In the genomic region with DNA sequence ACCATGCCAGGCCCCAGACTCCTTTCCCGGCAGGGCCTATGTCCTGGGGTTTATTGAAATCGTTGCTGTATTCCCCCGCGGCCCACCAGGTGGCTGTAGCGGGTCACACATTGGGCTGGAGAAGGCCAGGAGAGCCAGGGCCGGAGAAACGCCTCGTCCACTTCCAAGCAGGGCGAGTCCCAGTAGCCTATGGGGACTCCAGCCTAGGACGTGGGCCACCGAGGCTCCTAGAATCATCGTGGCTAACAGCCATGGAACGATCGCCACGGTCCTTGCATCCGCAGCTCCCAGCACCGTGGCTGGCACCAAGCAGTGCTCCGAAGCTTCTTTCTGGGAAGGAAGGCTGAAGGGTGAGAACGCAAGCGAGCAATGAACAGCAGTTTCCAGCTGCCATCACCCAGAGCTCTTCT, we compare ENCODE assay signal across 10 cellular contexts.
DNase-seq lines count a peak whose midpoint lies in the region; ATAC-seq and TF ChIP-seq lines count a peak whose summit lies in the region.
"Had no signal": no experiment of that assay in that cellular context is flagged by ENCODE, and none has a peak within 500 bp of the region (broad histone marks: within the 10 kb centered on the region; RNA-seq: fewer than 3 reads in every experiment).

No MANE protein-coding gene starts in this region.

- H3K4me3 ChIP-seq in A673 (ENCODE audit: low read depth, low read length, poor library complexity, severe bottlenecking): no peak overlapping the region
- peak overlapping the region; percentile 68 for H3K4me3 ChIP-seq in GM23248
- peak overlapping the region in 2 of 4 donors; percentile 16 to 20 for H3K4me3 ChIP-seq in sigmoid colon

- H4K20me1 ChIP-seq in GM23248 (ENCODE audit: insufficient read depth): no peaks in the 10 kb centered on the region

- H3K36me3 Mint-ChIP-seq in WTC11: 0 out of 2 replicates have a peak, but pooled peaks cover 2% of the 10 kb centered on the region
- no peaks in the 10 kb centered on the region for H3K36me3 Mint-ChIP-seq in T-cell
- H3K36me3 Mint-ChIP-seq: activated naive CD8-positive, alpha-beta T cell had no signal

- no peak overlapping the region for H3K4me3 Mint-ChIP-seq in WTC11
- no peak overlapping the region for H3K4me3 Mint-ChIP-seq in T-cell
- H3K4me3 Mint-ChIP-seq: activated naive CD8-positive, alpha-beta T cell; stimulated activated naive CD8-positive, alpha-beta T cell treated with anti-CD3 and anti-CD28 coated beads, Interleukin-15, Interleukin-2, amounts not matched to agents 100 ng/mL and 50 ng/mL, for 24 hours had no signal

- H3K27me3 ChIP-seq in A673 (replicated peaks; ENCODE audit: insufficient read depth, low read depth, low read length, poor library complexity) (no peaks in the 10 kb centered on the region), GM23248 (replicated peaks; ENCODE audit: insufficient read depth) (0 out of 2 replicates have a peak, but pooled peaks cover 4% of the 10 kb centered on the region), sigmoid colon (no peaks in the 10 kb centered on the region)

- H3K79me2 ChIP-seq in GM23248 (ENCODE audit: insufficient read depth): no peaks in the 10 kb centered on the region

- no peaks in the 10 kb centered on the region for H3F3A ChIP-seq in GM23248 (ENCODE audit: insufficient read depth)

- peak; percentile 54 for TF ChIP-seq CTCF in A673 (conservative IDR thresholded peaks at IDR 0.05; ENCODE audit: low read depth, low read length)
- peak; percentile 53 for TF ChIP-seq CTCF in WTC11 (IDR thresholded peaks at IDR 0.05)
- TF ChIP-seq CTCF in sigmoid colon (IDR thresholded peaks at IDR 0.05): peak; percentile 5 to 65 (median 39)

- CTCF ChIA-PET in A673 (lab: Charles Lee) (no interaction called here), WTC11 (lab: Charles Lee) (interaction anchor here (0.6 to 1.8 kb wide), 8 partner anchors 10 to 519 kb away, joined by 3 to 15 read pairs (median 4); no protein-coding TSS in a partner anchor), T-cell (lab: Charles Lee) (interaction anchor here in 1 of 2 donors (0.7 to 1.1 kb wide), 2 partner anchors 9 to 377 kb away, joined by 5 to 6 read pairs; partner anchors contain the start of gene FXN)

- no peaks in the 10 kb centered on the region for H3K36me3 ChIP-seq in A673 (ENCODE audit: insufficient read depth, low read length, poor library complexity, severe bottlenecking)
- no peaks in the 10 kb centered on the region for H3K36me3 ChIP-seq in GM23248 (ENCODE audit: low read depth)
- no peaks in the 10 kb centered on the region for H3K36me3 ChIP-seq in sigmoid colon

- ATAC-seq in WTC11 (peak; percentile 97), left ventricle myocardium superior (peak; percentile 97), HG03196 (IDR thresholded peaks at IDR 0.05; ENCODE audit: unreplicated experiment) (no peak), T-cell (replicated peaks in 1 of 4) (no peak)

- peak overlapping the region; percentile 92 for H3K4me2 ChIP-seq in GM23248 (ENCODE audit: unreplicated experiment)

- no peaks in the 10 kb centered on the region for H3K9me3 ChIP-seq in A673 (ENCODE audit: low read depth, low read length, poor library complexity, severe bottlenecking)
- H3K9me3 ChIP-seq in GM23248 (ENCODE audit: low read depth): no peaks in the 10 kb centered on the region
- no peaks in the 10 kb centered on the region for H3K9me3 ChIP-seq in sigmoid colon

- POLR2A ChIA-PET in A673 (lab: Charles Lee; ENCODE audit: low non-redundant PET): no interaction called here
- POLR2A ChIA-PET in WTC11 (lab: Charles Lee): no interaction called here
- POLR2A ChIA-PET in T-cell (lab: Charles Lee): no interaction called here

- H3K27ac Mint-ChIP-seq in WTC11 (no peak overlapping the region), T-cell (no peak overlapping the region)
- H3K27ac Mint-ChIP-seq: activated naive CD8-positive, alpha-beta T cell; stimulated activated naive CD8-positive, alpha-beta T cell treated with anti-CD3 and anti-CD28 coated beads, Interleukin-15, Interleukin-2, amounts not matched to agents 100 ng/mL and 50 ng/mL, for 24 hours had no signal

- TF ChIP-seq POLR2A in sigmoid colon (IDR thresholded peaks at IDR 0.05): no peak

- no peaks in the 10 kb centered on the region for H3K4me1 ChIP-seq in A673 (ENCODE audit: insufficient read depth, low read length, poor library complexity, severe bottlenecking)
- H3K4me1 ChIP-seq in GM23248 (ENCODE audit: insufficient read depth): no peaks in the 10 kb centered on the region
- H3K4me1 ChIP-seq in sigmoid colon: no peaks in the 10 kb centered on the region

- H3K9ac ChIP-seq in GM23248: peak overlapping the region; percentile 57

- intact Hi-C loops in A673 (cut with micrococcal nuclease; ENCODE audit: unreplicated experiment) (no loop called here), left ventricle myocardium superior (cut with micrococcal nuclease) (no loop called here), sigmoid colon (cut with DNase I) (no loop called here)

- in situ Hi-C loops in GM23248 (cut with MboI): no loop called here

- TF ChIP-seq EP300 in sigmoid colon (IDR thresholded peaks at IDR 0.05): no peak

- H2AFZ ChIP-seq in GM23248: peak overlapping the region; percentile 85

- no peaks in the 10 kb centered on the region for H3K9me2 ChIP-seq in GM23248 (ENCODE audit: insufficient read depth)

- H3K27ac ChIP-seq in A673 (ENCODE audit: low read depth, low read length, poor library complexity, severe bottlenecking): no peak overlapping the region
- no peak overlapping the region for H3K27ac ChIP-seq in GM23248
- H3K27ac ChIP-seq in sigmoid colon: no peak overlapping the region

- WGBS in GM23248 (ENCODE audit: low coverage in 1 of 2, low lambda C conversion rate in 2 of 2, missing lambda C conversion rate in 2 of 2), 2 experiments: 1 to 3% methylated on average over 17 to 18 of the region's 20 CpGs
- 35 to 43% methylated on average over 20 of the region's 20 CpGs for WGBS in sigmoid colon, 2 donors

- peak; percentile 39 for DNase-seq in A673 (ENCODE audit: low spot score)
- peak; percentile 86 for DNase-seq in GM23248
- DNase-seq in WTC11 (ENCODE audit: low spot score): peak; percentile 90
- peak; percentile 80 for DNase-seq in left ventricle myocardium superior
- peak; percentile 70 for DNase-seq in sigmoid colon
- DNase-seq in activated CD4-positive, alpha-beta T cell treated with anti-CD3 and anti-CD28 coated beads, Interleukin-2, amount 50 U/mL, for 4 hours: no peak
- no peak for DNase-seq in T-cell

- H3K4me1 Mint-ChIP-seq in WTC11: peaks cover 46% of the 10 kb centered on the region
- no peaks in the 10 kb centered on the region for H3K4me1 Mint-ChIP-seq in T-cell

- no peaks in the 10 kb centered on the region; the same call in 1 of the 2 replicates for H3K27me3 Mint-ChIP-seq in WTC11 (ENCODE audit: low read depth)
- peaks cover 3 to 5% of the 10 kb centered on the region in 2 donors for H3K27me3 Mint-ChIP-seq in T-cell

- H3K9me3 Mint-ChIP-seq in WTC11 (no peaks in the 10 kb centered on the region), T-cell (no peaks in the 10 kb centered on the region)
- H3K9me3 Mint-ChIP-seq: stimulated activated naive CD8-positive, alpha-beta T cell treated with anti-CD3 and anti-CD28 coated beads, Interleukin-15, Interleukin-2, amounts not matched to agents 100 ng/mL and 50 ng/mL, for 24 hours had no signal

- no TSS peak for BruUV-seq in A673 (replicated peaks; lab: Mats Ljungman, UMichigan)

TF ChIP-seq in WTC11, 78 proteins besides CTCF, POLR2A, EP300 and RAD21:
- no peak for TF ChIP-seq FOXK1 (CRISPR knock-in tag; IDR thresholded peaks at IDR 0.05)
- TF ChIP-seq, protein P1, sequence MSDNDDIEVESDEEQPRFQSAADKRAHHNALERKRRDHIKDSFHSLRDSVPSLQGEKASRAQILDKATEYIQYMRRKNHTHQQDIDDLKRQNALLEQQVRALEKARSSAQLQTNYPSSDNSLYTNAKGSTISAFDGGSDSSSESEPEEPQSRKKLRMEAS (CRISPR knock-in tag; IDR thresholded peaks at IDR 0.05): peak; percentile 52; the same call in 1 of the 2 replicates
- peak; percentile 57; the same call in 1 of the 2 replicates for TF ChIP-seq FOXP1 (CRISPR knock-in tag; IDR thresholded peaks at IDR 0.05; ENCODE audit: borderline replicate concordance)
- TF ChIP-seq ZNF263 (CRISPR knock-in tag; IDR thresholded peaks at IDR 0.05; ENCODE audit: low read depth): no peak
- TF ChIP-seq ZNF121 (CRISPR knock-in tag; IDR thresholded peaks at IDR 0.05): peak; percentile 85
- TF ChIP-seq HMGXB4 (CRISPR knock-in tag; IDR thresholded peaks at IDR 0.05): peak; percentile 14; the same call in 1 of the 2 replicates
TF ChIP-seq in WTC11: peak in this region for 4.

Comparison
In these comparisons a context has a peak if more than half of its experiments do, and no peak if none do; other contexts are left out.
1. DNase-seq: peak in A673 (single experiment), GM23248 (single experiment), WTC11 (single experiment), left ventricle myocardium superior (single experiment) and sigmoid colon (single experiment); none in activated CD4-positive, alpha-beta T cell treated with anti-CD3 and anti-CD28 coated beads, Interleukin-2, amount 50 U/mL, for 4 hours (0 of 2) and T-cell (0 of 34).
2. ATAC-seq: peak in WTC11 (single experiment) and left ventricle myocardium superior (single experiment); none in HG03196 (single experiment) and T-cell (0 of 4).
3. Peak in every context shown above with its lines, with median percentiles within 50 percentile points of each other: CTCF ChIP-seq.